ENCODE assay signal across 8 cellular contexts in genomic region chr6:73652637-73653570, GRCh38. TPM values are rescaled to one million over a fixed set of nuclear protein-coding genes. Genes with fewer than 3 reads are reported as not detected.
DNase-seq lines count a peak whose midpoint lies in the region; ATAC-seq and TF ChIP-seq lines count a peak whose summit lies in the region.

No MANE protein-coding gene starts in this region.

- H3K9ac ChIP-seq in neural cell (ENCODE audit: low read length), result peak overlapping the region; percentile 90

- no peaks in the 10 kb centered on the region for H3K79me2 ChIP-seq in neural cell (replicated peaks; ENCODE audit: insufficient read depth, low read length)

- no peaks in the 10 kb centered on the region for H3K9me3 ChIP-seq in neural cell (ENCODE audit: low read length)

- DNase-seq in DMS79 treated with DMSO at 0.1 percent for 48 hours (lab: John Stamatoyannopoulos, UW) (peak; percentile 71), KBM-7 (peak; percentile 81), RPMI7951 (ENCODE audit: low read depth) (peak; percentile 68), fibroblast of the conjunctiva (ENCODE audit: low read depth) (peak; percentile 38), superior temporal gyrus (ENCODE audit: extremely low spot score) (peak; percentile 77)
- peak; percentile 41 for DNase-seq in activated T-helper 9 cell treated with anti-CD3 and anti-CD28 coated beads, Interleukin-2, amount 50 U/mL, for 16 hours (ENCODE audit: low read depth)

- H3K4me2 ChIP-seq in neural cell (ENCODE audit: low read length), result peak overlapping the region; percentile 74

- H4K20me1 ChIP-seq in neural cell (ENCODE audit: insufficient read depth), result no peaks in the 10 kb centered on the region

- peak; percentile 55 for TF ChIP-seq CTCF in neural cell (IDR thresholded peaks at IDR 0.05; ENCODE audit: poor library complexity, severe bottlenecking)

- H3K27ac ChIP-seq in neural cell (ENCODE audit: low read length), result peak overlapping the region; percentile 82

- no peaks in the 10 kb centered on the region for H3K27me3 ChIP-seq in neural cell (ENCODE audit: insufficient read depth, low read depth, low read length)

- no peaks in the 10 kb centered on the region for H3K36me3 ChIP-seq in neural cell (ENCODE audit: insufficient read depth, low read length)

- H3K4me3 ChIP-seq in neural cell (ENCODE audit: low read length), result peak overlapping the region; percentile 95

- TF ChIP-seq EP300 in neural cell (conservative IDR thresholded peaks at IDR 0.05; ENCODE audit: poor library complexity, severe bottlenecking), result no peak

- peak; percentile 53 for ATAC-seq in GM21723 (IDR thresholded peaks at IDR 0.05; ENCODE audit: unreplicated experiment)

- H3F3A ChIP-seq in neural cell (ENCODE audit: insufficient read depth, low read length, poor library complexity, severe bottlenecking), result no peaks in the 10 kb centered on the region

- H2AFZ ChIP-seq in neural cell (ENCODE audit: low read depth, low read length), result peak overlapping the region; percentile 69

- TF ChIP-seq RAD21 in neural cell (conservative IDR thresholded peaks at IDR 0.05), result no peak

- no peaks in the 10 kb centered on the region for H3K9me2 ChIP-seq in neural cell (ENCODE audit: insufficient read depth, low read length)

- in situ Hi-C loops in KBM-7 (cut with MboI; ENCODE audit: low pct_unique_long_range_greater_than_20kb, low sequenced_read_pairs), result no loop called here

TF ChIP-seq in neural cell, 6 proteins besides CTCF, POLR2A, EP300 and RAD21:
- TF ChIP-seq EZH2 (IDR thresholded peaks at IDR 0.05; ENCODE audit: borderline replicate concordance, insufficient read depth, low read length, poor library complexity, severe bottlenecking), result no peak
- TF ChIP-seq MXI1 (conservative IDR thresholded peaks at IDR 0.05; ENCODE audit: poor library complexity, severe bottlenecking), result no peak
- TF ChIP-seq REST (IDR thresholded peaks at IDR 0.05; ENCODE audit: borderline replicate concordance), result no peak
- TF ChIP-seq TAF1 (IDR thresholded peaks at IDR 0.05; ENCODE audit: low read depth), result peak; percentile 7
- peak; percentile 35 for TF ChIP-seq SMC3 (conservative IDR thresholded peaks at IDR 0.05; ENCODE audit: poor library complexity)
- TF ChIP-seq POLR2AphosphoS5 (IDR thresholded peaks at IDR 0.05), result no peak

RNA-seq across cellular contexts. Expression of gene SLC17A5, which starts 0.9 kb away (rescaled TPM):
- 13.9 and 19.1 TPM in 2 replicates for total RNA-seq in RPMI7951 (2014; rRNA removed; shearing (Covaris generic))
- 11.3 and 12.3 TPM in 2 replicates for polyA plus RNA-seq in neural cell
- 16.0 and 22.4 TPM in 2 replicates for polyA minus RNA-seq in neural cell

RNA-seq across cellular contexts. Expression of gene CD109, which starts 43.1 kb away (rescaled TPM):
- total RNA-seq in RPMI7951 (2014; rRNA removed; shearing (Covaris generic)), result 67.4 and 75.9 TPM in 2 replicates
- polyA plus RNA-seq in neural cell, result 0.07 and 0.16 TPM in 2 replicates
- polyA minus RNA-seq in neural cell, result under 0.01 TPM in 1 of 2 replicates, not detected in the other

Comparison
In these comparisons a context has a peak if more than half of its experiments do, and no peak if none do; other contexts are left out.
1. Peak in every context shown above with its lines: DNase-seq, ATAC-seq, H3K4me3 ChIP-seq and H3K27ac ChIP-seq.